In genomic region chr14:89058707-89059106, GRCh38 we compare ENCODE assay signal across 27 cellular contexts.
"Had no signal": no experiment of that assay in that cellular context is flagged by ENCODE, and none has a peak within 500 bp of the region (broad histone marks: within the 10 kb centered on the region; RNA-seq: fewer than 3 reads in every experiment).

No MANE protein-coding gene starts in this region.

- H3K4me3 Mint-ChIP-seq: activated CD4-positive, alpha-beta memory T cell treated with anti-CD3 and anti-CD28 coated beads for 36 hours; activated CD4-positive, alpha-beta T cell treated with anti-CD3 and anti-CD28 coated beads for 36 hours; activated CD4-positive, alpha-beta T cell treated with anti-CD3 and anti-CD28 coated beads, Interleukin-2, amount 10 ng/mL, durations not matched to agents 24 days and 14 days; activated CD8-positive, alpha-beta memory T cell treated with anti-CD3 and anti-CD28 coated beads, Interleukin-2, amount 10 ng/mL, durations not matched to agents 7 days and 5 days; activated CD8-positive, alpha-beta T cell treated with anti-CD3 and anti-CD28 coated beads, Interleukin-2, amount 10 ng/mL, durations not matched to agents 7 days and 5 days; activated naive CD4-positive, alpha-beta T cell treated with anti-CD3 and anti-CD28 coated beads for 36 hours; activated naive CD4-positive, alpha-beta T cell treated with anti-CD3 and anti-CD28 coated beads, Interleukin-2, amount 50 U/mL, for 24 hours; activated naive CD8-positive, alpha-beta T cell treated with anti-CD3 and anti-CD28 coated beads, Interleukin-2, amount 10 ng/mL, durations not matched to agents 7 days and 5 days; activated T-helper 1 cell treated with anti-CD3 and anti-CD28 coated beads, Interleukin-12 subunit alpha, Interleukin-12 subunit beta, Interleukin-2, Interleukin-4 antibody, amounts not matched to agents 30 ng/mL and 10 ng/mL and 1 ng/mL, durations not matched to agents 14 hours and 24 hours and 36 hours had no signal

- H3K9me3 ChIP-seq: colonic mucosa had no signal

- H3K9me3 Mint-ChIP-seq: activated CD4-positive, alpha-beta T cell treated with anti-CD3 and anti-CD28 coated beads, Interleukin-2, amount 10 ng/mL, durations not matched to agents 24 days and 14 days; activated naive CD4-positive, alpha-beta T cell treated with anti-CD3 and anti-CD28 coated beads for 36 hours; activated naive CD4-positive, alpha-beta T cell treated with anti-CD3 and anti-CD28 coated beads, Interleukin-2, amount 50 U/mL, for 24 hours; activated T-helper 1 cell treated with anti-CD3 and anti-CD28 coated beads, Interleukin-12 subunit alpha, Interleukin-12 subunit beta, Interleukin-2, Interleukin-4 antibody, amounts not matched to agents 30 ng/mL and 10 ng/mL and 1 ng/mL, durations not matched to agents 14 hours and 24 hours and 36 hours; activated T-helper 2 cell treated with anti-CD3 and anti-CD28 coated beads, Interferon-gamma antibody, Interleukin-2, Interleukin-4, amounts not matched to agents 10 μg/mL and 5 μg/mL and 100 μg/mL, durations not matched to agents 14 hours and 24 hours and 36 hours had no signal

- H3K27me3 ChIP-seq: brain microvascular endothelial cell, colonic mucosa had no signal

- H3K4me1 ChIP-seq: colonic mucosa had no signal

- DNase-seq: activated CD4-positive, alpha-beta memory T cell treated with anti-CD3 and anti-CD28 coated beads for 36 hours; activated CD4-positive, alpha-beta T cell treated with anti-CD3 and anti-CD28 coated beads for 36 hours; activated CD4-positive, alpha-beta T cell treated with anti-CD3 and anti-CD28 coated beads, Interleukin-2, amount 10 ng/mL, durations not matched to agents 24 days and 14 days; activated CD4-positive, CD25-positive, alpha-beta regulatory T cell; activated CD4-positive, CD25-positive, alpha-beta regulatory T cell treated with anti-CD3 and anti-CD28 coated beads, Interleukin-2, amount 50 U/mL, for 72 hours; activated CD8-positive, alpha-beta memory T cell treated with anti-CD3 and anti-CD28 coated beads, Interleukin-2, amount 10 ng/mL, durations not matched to agents 7 days and 5 days; activated CD8-positive, alpha-beta memory T cell treated with anti-CD3 and anti-CD28 coated beads, Interleukin-2, amount 50 U/mL, for 4 hours; activated CD8-positive, alpha-beta T cell treated with anti-CD3 and anti-CD28 coated beads, Interleukin-2, amount 10 ng/mL, durations not matched to agents 7 days and 5 days; activated effector memory CD4-positive, alpha-beta T cell treated with anti-CD3 and anti-CD28 coated beads, Interleukin-2, amount 50 U/mL, for 16 hours; activated naive CD4-positive, alpha-beta T cell treated with anti-CD3 and anti-CD28 coated beads for 36 hours; activated naive CD8-positive, alpha-beta T cell treated with anti-CD3 and anti-CD28 coated beads, Interleukin-2, amount 10 ng/mL, durations not matched to agents 7 days and 5 days; activated T-cell treated with anti-CD3 and anti-CD28 coated beads, Interleukin-2, amount 50 U/mL, for 1 hour; activated T-cell treated with anti-CD3 and anti-CD28 coated beads, Interleukin-2, amount 50 U/mL, for 48 hours; brain microvascular endothelial cell; caudate nucleus; colonic mucosa; effector CD8-positive, alpha-beta T cell; hypothalamus; T-helper 1 cell; T-helper 2 cell had no signal

- H3K4me1 Mint-ChIP-seq: activated CD4-positive, alpha-beta T cell treated with anti-CD3 and anti-CD28 coated beads, Interleukin-2, amount 10 ng/mL, durations not matched to agents 24 days and 14 days; activated CD8-positive, alpha-beta memory T cell treated with anti-CD3 and anti-CD28 coated beads, Interleukin-2, amount 10 ng/mL, durations not matched to agents 7 days and 5 days; activated naive CD4-positive, alpha-beta T cell treated with anti-CD3 and anti-CD28 coated beads, Interleukin-2, amount 50 U/mL, for 24 hours; activated naive CD8-positive, alpha-beta T cell treated with anti-CD3 and anti-CD28 coated beads, Interleukin-2, amount 10 ng/mL, durations not matched to agents 7 days and 5 days had no signal

- H3K36me3 Mint-ChIP-seq: activated CD4-positive, alpha-beta memory T cell treated with anti-CD3 and anti-CD28 coated beads for 36 hours; activated CD8-positive, alpha-beta memory T cell treated with anti-CD3 and anti-CD28 coated beads, Interleukin-2, amount 10 ng/mL, durations not matched to agents 7 days and 5 days; activated naive CD4-positive, alpha-beta T cell treated with anti-CD3 and anti-CD28 coated beads, Interleukin-2, amount 50 U/mL, for 24 hours; activated naive CD8-positive, alpha-beta T cell treated with anti-CD3 and anti-CD28 coated beads, Interleukin-2, amount 10 ng/mL, durations not matched to agents 7 days and 5 days had no signal

- H3K27ac ChIP-seq: brain microvascular endothelial cell, colonic mucosa had no signal

- ATAC-seq: activated CD4-positive, alpha-beta T cell treated with anti-CD3 and anti-CD28 coated beads for 36 hours; activated CD8-positive, alpha-beta memory T cell treated with anti-CD3 and anti-CD28 coated beads, Interleukin-2, amount 10 ng/mL, durations not matched to agents 7 days and 5 days; activated CD8-positive, alpha-beta T cell treated with anti-CD3 and anti-CD28 coated beads, Interleukin-2, amount 10 ng/mL, durations not matched to agents 7 days and 5 days; esophagus mucosa had no signal

- FAIRE-seq: astrocyte, endometrium, frontal cortex had no signal

- H3K36me3 ChIP-seq: brain microvascular endothelial cell, colonic mucosa had no signal

- H3K4me3 ChIP-seq: colonic mucosa had no signal

- H3K27ac Mint-ChIP-seq: activated CD4-positive, alpha-beta memory T cell treated with anti-CD3 and anti-CD28 coated beads for 36 hours; activated CD4-positive, alpha-beta T cell treated with anti-CD3 and anti-CD28 coated beads for 36 hours; activated CD4-positive, alpha-beta T cell treated with anti-CD3 and anti-CD28 coated beads, Interleukin-2, amount 10 ng/mL, durations not matched to agents 24 days and 14 days; activated CD8-positive, alpha-beta memory T cell treated with anti-CD3 and anti-CD28 coated beads, Interleukin-2, amount 10 ng/mL, durations not matched to agents 7 days and 5 days; activated CD8-positive, alpha-beta T cell treated with anti-CD3 and anti-CD28 coated beads, Interleukin-2, amount 10 ng/mL, durations not matched to agents 7 days and 5 days; activated naive CD4-positive, alpha-beta T cell treated with anti-CD3 and anti-CD28 coated beads for 36 hours; activated naive CD4-positive, alpha-beta T cell treated with anti-CD3 and anti-CD28 coated beads, Interleukin-2, amount 50 U/mL, for 24 hours; activated naive CD8-positive, alpha-beta T cell treated with anti-CD3 and anti-CD28 coated beads, Interleukin-2, amount 10 ng/mL, durations not matched to agents 7 days and 5 days; activated T-helper 1 cell treated with anti-CD3 and anti-CD28 coated beads, Interleukin-12 subunit alpha, Interleukin-12 subunit beta, Interleukin-2, Interleukin-4 antibody, amounts not matched to agents 30 ng/mL and 10 ng/mL and 1 ng/mL, durations not matched to agents 14 hours and 24 hours and 36 hours; activated T-helper 2 cell treated with anti-CD3 and anti-CD28 coated beads, Interferon-gamma antibody, Interleukin-2, Interleukin-4, amounts not matched to agents 10 μg/mL and 5 μg/mL and 100 μg/mL, durations not matched to agents 14 hours and 24 hours and 36 hours had no signal
